In the genomic region with DNA sequence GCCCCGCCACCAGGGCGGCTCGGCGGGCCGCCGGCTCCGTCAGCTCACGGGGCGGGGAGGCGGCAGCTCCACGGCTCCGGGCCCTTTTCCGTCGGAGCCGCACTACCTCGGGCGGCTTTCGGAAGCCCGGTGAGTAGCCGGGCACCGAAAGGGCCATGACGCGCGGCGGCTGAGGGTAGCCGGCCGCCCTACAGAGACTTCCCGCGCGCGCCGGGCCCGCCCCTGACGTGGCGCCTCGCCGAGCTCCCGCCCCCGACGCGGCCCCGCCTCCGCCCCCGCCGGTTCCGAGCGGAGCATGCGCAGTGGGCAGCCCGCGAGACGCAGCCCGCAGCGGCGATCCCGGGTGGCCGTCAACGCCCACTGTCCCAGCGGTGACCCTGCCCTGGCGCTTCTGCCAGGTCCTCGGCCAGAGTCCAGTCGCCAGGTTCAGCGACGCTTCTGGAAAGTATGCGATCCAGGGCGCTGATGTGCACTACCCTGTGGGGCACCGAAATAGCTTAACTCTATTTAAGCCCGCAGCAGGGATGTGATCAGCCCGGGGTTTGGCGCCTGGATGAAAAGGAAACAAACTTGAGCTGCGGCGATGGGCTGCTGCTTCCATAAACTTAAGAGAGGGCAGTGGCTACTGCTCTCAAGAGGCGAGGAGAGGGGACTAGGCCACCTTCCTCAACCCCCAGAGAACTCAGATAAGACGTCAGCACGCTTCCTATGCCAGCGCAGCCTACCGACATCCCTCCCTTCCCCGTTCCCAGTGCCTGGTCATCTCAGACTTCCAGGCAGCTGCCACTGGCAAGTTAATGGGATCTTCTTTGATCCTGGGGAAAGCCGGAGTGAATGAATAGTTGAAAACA, we compare ENCODE assay signal across 8 cellular contexts. TPM values are rescaled to one million over a fixed set of nuclear protein-coding genes. Genes with fewer than 3 reads are reported as not detected.
DNase-seq lines count a peak whose midpoint lies in the region; ATAC-seq and TF ChIP-seq lines count a peak whose summit lies in the region.

A gene with protein sequence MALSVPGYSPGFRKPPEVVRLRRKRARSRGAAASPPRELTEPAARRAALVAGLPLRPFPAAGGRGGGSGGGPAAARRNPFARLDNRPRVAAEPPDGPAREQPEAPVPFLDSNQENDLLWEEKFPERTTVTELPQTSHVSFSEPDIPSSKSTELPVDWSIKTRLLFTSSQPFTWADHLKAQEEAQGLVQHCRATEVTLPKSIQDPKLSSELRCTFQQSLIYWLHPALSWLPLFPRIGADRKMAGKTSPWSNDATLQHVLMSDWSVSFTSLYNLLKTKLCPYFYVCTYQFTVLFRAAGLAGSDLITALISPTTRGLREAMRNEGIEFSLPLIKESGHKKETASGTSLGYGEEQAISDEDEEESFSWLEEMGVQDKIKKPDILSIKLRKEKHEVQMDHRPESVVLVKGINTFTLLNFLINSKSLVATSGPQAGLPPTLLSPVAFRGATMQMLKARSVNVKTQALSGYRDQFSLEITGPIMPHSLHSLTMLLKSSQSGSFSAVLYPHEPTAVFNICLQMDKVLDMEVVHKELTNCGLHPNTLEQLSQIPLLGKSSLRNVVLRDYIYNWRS (minus strand): TSS at position 200 of the 851 bp plus-strand sequence. CDS start 43 bp downstream, at position 157.

- intact Hi-C loops in left ventricle myocardium superior (cut with micrococcal nuclease) (no loop called here), psoas muscle (cut with DNase I) (loop anchor here in 1 of 2 donors (5.0 kb wide), 1 partner anchor 46 kb away; a partner anchor contains a TSS)

- H3K27me3 ChIP-seq in psoas muscle (ENCODE audit: insufficient read depth in 3 of 3, low read length in 2 of 3) = no peaks in the 10 kb centered on the region

- H3K4me1 ChIP-seq in psoas muscle (peaks cover 14% of the 10 kb centered on the region), urinary bladder (ENCODE audit: insufficient read depth) (peaks cover 2% of the 10 kb centered on the region)

- no peaks in the 10 kb centered on the region for H3K27me3 Mint-ChIP-seq in T-helper 17 cell

- peak within 1 kb of the TSS; percentile 88 for H3K4me3 ChIP-seq in psoas muscle
- peak within 1 kb of the TSS; percentile 83 for H3K4me3 ChIP-seq in urinary bladder (ENCODE audit: low read depth, low read length)

- H3K36me3 ChIP-seq in psoas muscle (ENCODE audit: insufficient read depth in 1 of 2, low read depth in 1 of 2) = peaks cover 5 to 15% of the 10 kb centered on the region in 2 donors
- no peaks in the 10 kb centered on the region for H3K36me3 ChIP-seq in urinary bladder (ENCODE audit: insufficient read depth)

- H3K27ac Mint-ChIP-seq in T-helper 17 cell = peak within 1 kb of the TSS; percentile 87

- DNase-seq in GM13977 (ENCODE audit: low spot score) = peak; percentile 97
- peak; percentile 59 for DNase-seq in NCI-H1694 (lab: John Stamatoyannopoulos, UW)
- DNase-seq in T-helper 17 cell = peak; percentile 85 to 94 (median 87)
- peak; percentile 19 to 91 (median 74) for DNase-seq in amygdala (lab: John Stamatoyannopoulos, UW)
- peak; percentile 95 for DNase-seq in left ventricle myocardium superior
- peak; percentile 91 to 96 for DNase-seq in psoas muscle

- in situ Hi-C loops in GM13977 (cut with MboI; ENCODE audit: low pct_unique_long_range_greater_than_20kb, low sequenced_read_pairs, unreplicated experiment) = no loop called here

- H3K27ac ChIP-seq in psoas muscle = peak within 1 kb of the TSS; percentile 84
- H3K27ac ChIP-seq in urinary bladder (ENCODE audit: low read depth) = peak within 1 kb of the TSS; percentile 73

- ATAC-seq in HG02852 (IDR thresholded peaks at IDR 0.05; ENCODE audit: unreplicated experiment) = peak; percentile 84
- peak; percentile 96 for ATAC-seq in T-helper 17 cell
- ATAC-seq in left ventricle myocardium superior = peak; percentile 97
- ATAC-seq in psoas muscle = peak; percentile 95 to 97 (median 96)

- 0% methylated on average over 51 to 78 of the region's 78 CpGs for WGBS in psoas muscle, 3 donors
- WGBS in urinary bladder = 1% methylated on average over 76 of the region's 78 CpGs

- H3K4me3 Mint-ChIP-seq in T-helper 17 cell = peak within 1 kb of the TSS; percentile 94

- TF ChIP-seq CTCF in GM13977 (IDR thresholded peaks at IDR 0.05; ENCODE audit: extremely low read depth, insufficient read depth, missing control alignments) (no peak), psoas muscle (IDR thresholded peaks at IDR 0.05) (no peak)

- no peaks in the 10 kb centered on the region for H3K36me3 Mint-ChIP-seq in T-helper 17 cell (ENCODE audit: low read depth)

- peaks cover 7% of the 10 kb centered on the region for H3K4me1 Mint-ChIP-seq in T-helper 17 cell

- H3K9me3 ChIP-seq in T-helper 17 cell (ENCODE audit: control insufficient read depth, low read length, poor library complexity, severe bottlenecking) (no peaks in the 10 kb centered on the region), psoas muscle (no peaks in the 10 kb centered on the region)

RNA-seq across cellular contexts. Expression of the gene that starts here (rescaled TPM):
- total RNA-seq in T-helper 17 cell (10 to 100 TPM in 1 of 2 donors, 1 to 10 TPM in 1; 8.9 to 10.0 TPM), left ventricle myocardium superior (7.6 TPM), psoas muscle (1 to 10 TPM; 4.8 to 5.4 (median 5.2) TPM), urinary bladder (28.7 TPM)
- polyA plus RNA-seq in psoas muscle (10 to 100 TPM in 1 of 3 donors, 1 to 10 TPM in 2; 6.2 to 15.1 (median 8.4) TPM), urinary bladder (6.0 TPM)

Comparison
In these comparisons a context has a peak if more than half of its experiments do, and no peak if none do; other contexts are left out.
1. Peak in every context shown above with its lines: DNase-seq, ATAC-seq, H3K4me3 ChIP-seq and H3K27ac ChIP-seq.